ENCODE assay signal across 8 cellular contexts in the genomic region with DNA sequence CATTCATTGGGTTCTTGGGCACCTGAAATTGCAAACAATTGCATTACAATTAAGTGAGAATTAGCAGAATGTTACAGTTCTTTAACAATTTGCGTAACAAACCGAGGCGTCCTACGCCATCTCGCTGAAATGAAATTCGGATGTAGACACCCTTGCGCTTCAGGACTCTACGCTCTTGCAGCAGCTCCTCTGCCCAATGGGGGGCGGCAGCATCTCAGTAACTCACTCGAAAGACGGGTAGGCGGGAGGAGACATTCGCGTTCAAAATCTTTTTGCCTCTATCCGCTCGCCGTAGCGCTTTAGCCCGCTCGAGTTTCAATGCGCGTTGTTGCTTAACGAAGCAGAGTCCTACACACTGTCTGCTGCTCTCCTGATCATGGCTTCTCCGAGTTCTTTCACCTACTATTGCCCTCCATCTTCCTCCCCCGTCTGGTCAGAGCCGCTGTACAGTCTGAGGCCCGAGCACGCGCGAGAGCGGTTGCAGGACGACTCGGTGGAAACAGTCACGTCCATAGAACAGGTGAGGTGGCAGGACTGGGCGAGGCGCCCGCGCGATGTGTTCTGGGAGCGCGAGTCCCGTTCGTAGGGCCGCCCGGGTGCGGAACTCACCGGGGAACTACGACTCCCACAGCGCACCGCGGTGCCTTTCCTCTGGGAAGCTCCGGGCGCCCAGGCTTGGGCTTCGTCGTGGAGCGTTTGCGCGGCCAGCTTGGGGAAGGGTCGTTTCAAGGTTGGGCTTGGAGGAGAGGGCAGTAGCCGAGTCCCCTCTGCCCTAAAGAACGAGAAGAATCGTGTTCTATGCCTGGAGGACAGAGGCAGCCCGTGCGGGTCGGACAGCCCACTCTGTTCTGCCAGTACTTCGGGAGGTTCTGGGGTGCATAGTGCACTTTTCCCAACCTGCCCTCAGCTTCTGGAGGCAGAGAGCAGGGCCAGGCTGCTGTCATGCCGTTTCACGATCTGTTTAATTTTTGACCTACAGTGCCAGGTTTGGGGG. TPM values are rescaled to one million over a fixed set of nuclear protein-coding genes. Genes with fewer than 3 reads are reported as not detected.
DNase-seq lines count a peak whose midpoint lies in the region; ATAC-seq lines count a peak whose summit lies in the region.

A gene with protein sequence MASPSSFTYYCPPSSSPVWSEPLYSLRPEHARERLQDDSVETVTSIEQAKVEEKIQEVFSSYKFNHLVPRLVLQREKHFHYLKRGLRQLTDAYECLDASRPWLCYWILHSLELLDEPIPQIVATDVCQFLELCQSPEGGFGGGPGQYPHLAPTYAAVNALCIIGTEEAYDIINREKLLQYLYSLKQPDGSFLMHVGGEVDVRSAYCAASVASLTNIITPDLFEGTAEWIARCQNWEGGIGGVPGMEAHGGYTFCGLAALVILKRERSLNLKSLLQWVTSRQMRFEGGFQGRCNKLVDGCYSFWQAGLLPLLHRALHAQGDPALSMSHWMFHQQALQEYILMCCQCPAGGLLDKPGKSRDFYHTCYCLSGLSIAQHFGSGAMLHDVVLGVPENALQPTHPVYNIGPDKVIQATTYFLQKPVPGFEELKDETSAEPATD (plus strand): TSS at position 318 of the 994 bp plus-strand sequence. CDS start 59 bp downstream, at position 377.

- H2AFZ ChIP-seq in GM23248, result peak within 1 kb of the TSS; percentile 89

- intact Hi-C loops in activated T-helper 1 cell treated with anti-CD3 and anti-CD28 coated beads, Interleukin-12 subunit alpha, Interleukin-12 subunit beta, Interleukin-2, Interleukin-4 antibody, amounts not matched to agents 30 ng/mL and 10 ng/mL and 1 ng/mL, durations not matched to agents 14 hours and 24 hours and 36 hours (cut with micrococcal nuclease), result loop anchor here (1.0 to 5.0 kb wide), 13 partner anchors 11 to 600 kb away; partner anchors contain the start of genes CHURC1, FUT8, MAX and MTHFD1

- H3K4me1 Mint-ChIP-seq in activated T-helper 1 cell treated with anti-CD3 and anti-CD28 coated beads, Interleukin-12 subunit alpha, Interleukin-12 subunit beta, Interleukin-2, Interleukin-4 antibody, amounts not matched to agents 30 ng/mL and 10 ng/mL and 1 ng/mL, durations not matched to agents 14 hours and 24 hours and 36 hours (ENCODE audit: low read depth), result peaks cover 51% of the 10 kb centered on the region
- peaks cover 28 to 37% (median 29%) of the 10 kb centered on the region in 3 donors for H3K4me1 Mint-ChIP-seq in naive B cell
- H3K4me1 Mint-ChIP-seq in stimulated activated memory B cell treated with anti-CD40 and anti-IgM and Interleukin-4, amounts not matched to agents 10 μg/mL and 1 μg/mL and 100 μg/mL, for 72 hours, result peaks cover 40% of the 10 kb centered on the region

- ATAC-seq in naive B cell (ENCODE audit: low read depth in 2 of 2), result peak; percentile 91 to 95
- ATAC-seq in stimulated activated memory B cell treated with anti-CD40 and anti-IgM and Interleukin-4, amounts not matched to agents 10 μg/mL and 1 μg/mL and 100 μg/mL, for 72 hours, result peak; percentile 99

- no peaks in the 10 kb centered on the region for H4K20me1 ChIP-seq in GM23248 (ENCODE audit: insufficient read depth)

- H3K4me3 Mint-ChIP-seq in activated T-helper 1 cell treated with anti-CD3 and anti-CD28 coated beads, Interleukin-12 subunit alpha, Interleukin-12 subunit beta, Interleukin-2, Interleukin-4 antibody, amounts not matched to agents 30 ng/mL and 10 ng/mL and 1 ng/mL, durations not matched to agents 14 hours and 24 hours and 36 hours, result peak within 1 kb of the TSS; percentile 98
- H3K4me3 Mint-ChIP-seq in naive B cell, result peak within 1 kb of the TSS; percentile 85 to 100 (median 98)
- H3K4me3 Mint-ChIP-seq in stimulated activated memory B cell treated with anti-CD40 and anti-IgM and Interleukin-4, amounts not matched to agents 10 μg/mL and 1 μg/mL and 100 μg/mL, for 72 hours, result peak within 1 kb of the TSS; percentile 88

- H3K9ac ChIP-seq in GM23248, result peak within 1 kb of the TSS; percentile 93

- WGBS in GM23248 (ENCODE audit: low coverage in 1 of 2, low lambda C conversion rate in 2 of 2, missing lambda C conversion rate in 2 of 2), 2 experiments, result 1 to 2% methylated on average over 68 of the region's 68 CpGs

- no peaks in the 10 kb centered on the region; the same call in 1 of the 2 replicates for H3K27me3 ChIP-seq in GM23248 (replicated peaks; ENCODE audit: insufficient read depth)

- H3K27ac ChIP-seq in GM23248, result peak within 1 kb of the TSS; percentile 86

- H3K36me3 ChIP-seq in GM23248 (ENCODE audit: low read depth), result no peaks in the 10 kb centered on the region

- peaks cover 45% of the 10 kb centered on the region for H3K79me2 ChIP-seq in GM23248 (ENCODE audit: insufficient read depth)

- H3K27me3 Mint-ChIP-seq in activated T-helper 1 cell treated with anti-CD3 and anti-CD28 coated beads, Interleukin-12 subunit alpha, Interleukin-12 subunit beta, Interleukin-2, Interleukin-4 antibody, amounts not matched to agents 30 ng/mL and 10 ng/mL and 1 ng/mL, durations not matched to agents 14 hours and 24 hours and 36 hours (ENCODE audit: insufficient read depth), result peaks cover 22% of the 10 kb centered on the region
- H3K27me3 Mint-ChIP-seq in naive B cell, result peaks cover 5 to 12% (median 10%) of the 10 kb centered on the region in 3 donors
- H3K27me3 Mint-ChIP-seq in stimulated activated memory B cell treated with anti-CD40 and anti-IgM and Interleukin-4, amounts not matched to agents 10 μg/mL and 1 μg/mL and 100 μg/mL, for 72 hours, result peaks cover 14% of the 10 kb centered on the region

- H3K9me2 ChIP-seq in GM23248 (ENCODE audit: insufficient read depth), result no peaks in the 10 kb centered on the region

- DNase-seq in EH (ENCODE audit: low read depth) (peak; percentile 97), GM23248 (peak; percentile 99), Kasumi-1 (lab: John Stamatoyannopoulos, UW) (peak; percentile 98 to 99), RKO (ENCODE audit: low spot score) (peak; percentile 98), fibroblast of gingiva (ENCODE audit: low read depth) (peak; percentile 97), naive B cell (peak; percentile 95)
- peak; percentile 90 for DNase-seq in activated T-helper 1 cell treated with anti-CD3 and anti-CD28 coated beads, Interleukin-12 subunit alpha, Interleukin-12 subunit beta, Interleukin-2, Interleukin-4 antibody, amounts not matched to agents 30 ng/mL and 10 ng/mL and 1 ng/mL, durations not matched to agents 14 hours and 24 hours and 36 hours (ENCODE audit: low spot score)

- H3F3A ChIP-seq in GM23248 (ENCODE audit: insufficient read depth), result no peaks in the 10 kb centered on the region

- peaks cover 9% of the 10 kb centered on the region; the same call in 1 of the 2 replicates for H3K4me1 ChIP-seq in GM23248 (ENCODE audit: insufficient read depth)

- H3K9me3 ChIP-seq in GM23248 (ENCODE audit: low read depth), result no peaks in the 10 kb centered on the region

- no peaks in the 10 kb centered on the region for H3K9me3 Mint-ChIP-seq in activated T-helper 1 cell treated with anti-CD3 and anti-CD28 coated beads, Interleukin-12 subunit alpha, Interleukin-12 subunit beta, Interleukin-2, Interleukin-4 antibody, amounts not matched to agents 30 ng/mL and 10 ng/mL and 1 ng/mL, durations not matched to agents 14 hours and 24 hours and 36 hours
- no peaks in the 10 kb centered on the region for H3K9me3 Mint-ChIP-seq in naive B cell
- H3K9me3 Mint-ChIP-seq in stimulated activated memory B cell treated with anti-CD40 and anti-IgM and Interleukin-4, amounts not matched to agents 10 μg/mL and 1 μg/mL and 100 μg/mL, for 72 hours, result no peaks in the 10 kb centered on the region

- H3K27ac Mint-ChIP-seq in activated T-helper 1 cell treated with anti-CD3 and anti-CD28 coated beads, Interleukin-12 subunit alpha, Interleukin-12 subunit beta, Interleukin-2, Interleukin-4 antibody, amounts not matched to agents 30 ng/mL and 10 ng/mL and 1 ng/mL, durations not matched to agents 14 hours and 24 hours and 36 hours, result peak within 1 kb of the TSS; percentile 99
- peak within 1 kb of the TSS; percentile 83 to 99 (median 98) for H3K27ac Mint-ChIP-seq in naive B cell
- H3K27ac Mint-ChIP-seq in stimulated activated memory B cell treated with anti-CD40 and anti-IgM and Interleukin-4, amounts not matched to agents 10 μg/mL and 1 μg/mL and 100 μg/mL, for 72 hours, result peak within 1 kb of the TSS; percentile 84

- peaks cover 16% of the 10 kb centered on the region for H3K36me3 Mint-ChIP-seq in activated T-helper 1 cell treated with anti-CD3 and anti-CD28 coated beads, Interleukin-12 subunit alpha, Interleukin-12 subunit beta, Interleukin-2, Interleukin-4 antibody, amounts not matched to agents 30 ng/mL and 10 ng/mL and 1 ng/mL, durations not matched to agents 14 hours and 24 hours and 36 hours (ENCODE audit: low read depth)
- H3K36me3 Mint-ChIP-seq in naive B cell, result no peaks in the 10 kb centered on the region
- H3K36me3 Mint-ChIP-seq in stimulated activated memory B cell treated with anti-CD40 and anti-IgM and Interleukin-4, amounts not matched to agents 10 μg/mL and 1 μg/mL and 100 μg/mL, for 72 hours, result peaks cover 4% of the 10 kb centered on the region

- peak within 1 kb of the TSS; percentile 99 for H3K4me3 ChIP-seq in GM23248

- H3K4me2 ChIP-seq in GM23248 (ENCODE audit: unreplicated experiment), result peak within 1 kb of the TSS; percentile 88

- in situ Hi-C loops in GM23248 (cut with MboI), result no loop called here

RNA-seq across cellular contexts. Expression of the gene that starts here (rescaled TPM):
- total RNA-seq in GM23248 (2014; rRNA removed; shearing (Covaris generic)), result 12.1 and 15.5 TPM in 2 replicates
- polyA plus RNA-seq in GM23248 (2016; fragmentation: Nextera tagmentation; extraction: Ambion mirVana) (19.5 and 23.7 TPM in 2 replicates), naive B cell (ENCODE audit: low read depth in 6 of 6) (1 to 10 TPM; 1.6 to 3.6 (median 2.3) TPM)
- total RNA-seq in activated T-helper 1 cell treated with anti-CD3 and anti-CD28 coated beads, Interleukin-12 subunit alpha, Interleukin-12 subunit beta, Interleukin-2, Interleukin-4 antibody, amounts not matched to agents 30 ng/mL and 10 ng/mL and 1 ng/mL, durations not matched to agents 14 hours and 24 hours and 36 hours, result 14.3 and 17.8 TPM in 2 replicates

Comparison
In these comparisons a context has a peak if more than half of its experiments do, and no peak if none do; other contexts are left out.
1. Peak in every context shown above with its lines: DNase-seq, ATAC-seq, H3K4me3 ChIP-seq and H3K27ac ChIP-seq.